Comparison of ENCODE assay signal across 8 cellular contexts in the genomic region with DNA sequence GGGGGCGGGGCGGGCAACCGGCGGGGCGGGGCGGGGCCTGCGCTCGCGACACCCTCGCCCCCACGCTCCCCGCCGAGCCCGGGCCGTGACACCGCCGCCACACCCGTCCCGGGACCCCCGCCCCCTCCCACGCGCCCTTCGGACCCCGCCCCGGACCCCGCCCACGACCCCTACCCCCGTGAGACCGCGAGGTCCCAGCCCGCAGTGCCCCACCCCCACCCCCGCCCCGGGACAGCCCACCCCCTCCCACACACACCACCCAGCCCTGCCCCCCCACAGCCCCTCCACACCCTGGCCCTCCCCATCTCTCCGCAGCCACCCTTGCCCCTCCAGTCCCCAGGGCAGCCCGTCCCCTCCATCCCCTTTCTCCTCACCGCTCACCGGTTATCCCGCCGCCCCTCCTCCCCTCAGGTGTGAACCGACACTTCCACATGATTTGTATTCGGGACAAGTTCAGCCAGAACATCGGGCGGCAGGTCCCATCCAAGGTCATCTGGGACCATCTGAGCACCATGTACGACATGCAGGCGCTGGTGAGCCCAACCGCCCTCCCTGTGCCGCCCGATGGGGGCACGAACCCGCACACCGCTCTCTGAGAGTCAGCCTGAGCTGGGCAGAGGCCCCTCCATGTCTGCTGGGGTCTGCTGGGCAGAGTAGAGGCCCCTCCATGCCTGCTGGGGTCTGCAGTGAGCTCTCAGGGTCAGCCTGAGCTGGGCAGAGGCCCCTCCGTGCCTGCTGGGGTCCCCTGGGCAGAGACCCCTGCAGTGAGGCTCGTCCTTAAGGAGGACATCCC. TPM values are rescaled to one million over a fixed set of nuclear protein-coding genes. Genes with fewer than 3 reads are reported as not detected.
DNase-seq lines count a peak whose midpoint lies in the region; ATAC-seq and TF ChIP-seq lines count a peak whose summit lies in the region.

No MANE protein-coding gene starts in this region.

- peaks cover 29% of the 10 kb centered on the region for H3K4me1 Mint-ChIP-seq in HFFc6 (ENCODE audit: low read depth)
- H3K4me1 Mint-ChIP-seq in activated naive CD8-positive, alpha-beta T cell (ENCODE audit: low read depth) = peaks cover 28% of the 10 kb centered on the region
- H3K4me1 Mint-ChIP-seq in stimulated activated effector memory CD8-positive, alpha-beta T cell treated with anti-CD3 and anti-CD28 coated beads, Interleukin-12 subunit alpha, Interleukin-12 subunit beta, amount 100 ng/mL, for 72 hours = peaks cover 35% of the 10 kb centered on the region

- no peak overlapping the region for H3K27ac Mint-ChIP-seq in HFFc6
- H3K27ac Mint-ChIP-seq in activated naive CD8-positive, alpha-beta T cell = peak overlapping the region; percentile 79
- H3K27ac Mint-ChIP-seq in stimulated activated effector memory CD8-positive, alpha-beta T cell treated with anti-CD3 and anti-CD28 coated beads, Interleukin-12 subunit alpha, Interleukin-12 subunit beta, amount 100 ng/mL, for 72 hours = peak overlapping the region; percentile 76

- peaks cover 2% of the 10 kb centered on the region for H3K27me3 ChIP-seq in iPS-15b (ENCODE audit: control insufficient read depth, insufficient read depth, low read length)

- peak overlapping the region; percentile 83 for H3K4me3 Mint-ChIP-seq in HFFc6
- H3K4me3 Mint-ChIP-seq in activated naive CD8-positive, alpha-beta T cell = peak overlapping the region; percentile 78
- peak overlapping the region; percentile 80 for H3K4me3 Mint-ChIP-seq in stimulated activated effector memory CD8-positive, alpha-beta T cell treated with anti-CD3 and anti-CD28 coated beads, Interleukin-12 subunit alpha, Interleukin-12 subunit beta, amount 100 ng/mL, for 72 hours

- H3K4me3 ChIP-seq in iPS-15b (ENCODE audit: low read depth, low read length) = peak overlapping the region; percentile 48

- peaks cover 2% of the 10 kb centered on the region; the same call in 1 of the 2 replicates for H3K27me3 Mint-ChIP-seq in HFFc6 (ENCODE audit: insufficient read depth)
- no peaks in the 10 kb centered on the region for H3K27me3 Mint-ChIP-seq in activated naive CD8-positive, alpha-beta T cell

- no peak for TF ChIP-seq CTCF in HFFc6 (IDR thresholded peaks at IDR 0.05)

- H3K4me1 ChIP-seq in iPS-15b (ENCODE audit: control insufficient read depth, insufficient read depth, low read length) = no peaks in the 10 kb centered on the region

- no peaks in the 10 kb centered on the region for H3K9me3 ChIP-seq in iPS-15b (ENCODE audit: control insufficient read depth, insufficient read depth, low read length)

- DNase-seq in HFFc6 = no peak
- DNase-seq in stimulated activated effector memory CD8-positive, alpha-beta T cell treated with anti-CD3 and anti-CD28 coated beads, Interleukin-12 subunit alpha, Interleukin-12 subunit beta, amount 100 ng/mL, for 72 hours (ENCODE audit: low spot score in 2 of 2) = no peak
- DNase-seq in inferior parietal cortex (ENCODE audit: extremely low spot score) = no peak
- no peak for DNase-seq in SKM-1 (lab: John Stamatoyannopoulos, UW; ENCODE audit: unreplicated experiment)
- no peak for DNase-seq in activated CD4-positive, alpha-beta T cell treated with anti-CD3 and anti-CD28 coated beads for 4 hours

- H3K9me3 Mint-ChIP-seq in HFFc6 = no peaks in the 10 kb centered on the region
- H3K9me3 Mint-ChIP-seq in activated naive CD8-positive, alpha-beta T cell (ENCODE audit: low read depth) = no peaks in the 10 kb centered on the region
- no peaks in the 10 kb centered on the region for H3K9me3 Mint-ChIP-seq in stimulated activated effector memory CD8-positive, alpha-beta T cell treated with anti-CD3 and anti-CD28 coated beads, Interleukin-12 subunit alpha, Interleukin-12 subunit beta, amount 100 ng/mL, for 72 hours

- H3K36me3 Mint-ChIP-seq in HFFc6 (ENCODE audit: low read depth) = peaks cover 14% of the 10 kb centered on the region
- no peaks in the 10 kb centered on the region for H3K36me3 Mint-ChIP-seq in activated naive CD8-positive, alpha-beta T cell
- peaks cover 72% of the 10 kb centered on the region for H3K36me3 Mint-ChIP-seq in stimulated activated effector memory CD8-positive, alpha-beta T cell treated with anti-CD3 and anti-CD28 coated beads, Interleukin-12 subunit alpha, Interleukin-12 subunit beta, amount 100 ng/mL, for 72 hours

- no peak overlapping the region for H3K9ac ChIP-seq in iPS-15b (ENCODE audit: low read depth, low read length)

- H3K36me3 ChIP-seq in iPS-15b (ENCODE audit: control insufficient read depth, insufficient read depth, low read length) = peaks cover 22% of the 10 kb centered on the region

- no peak for ATAC-seq in stimulated activated effector memory CD8-positive, alpha-beta T cell treated with anti-CD3 and anti-CD28 coated beads, Interleukin-12 subunit alpha, Interleukin-12 subunit beta, amount 100 ng/mL, for 72 hours
- ATAC-seq in GM19395 (IDR thresholded peaks at IDR 0.05; ENCODE audit: unreplicated experiment) = no peak

RNA-seq across cellular contexts. Expression of a gene that starts 0.6 kb away (rescaled TPM):
- 10 to 100 TPM; 14.9 to 17.8 (median 16.6) TPM for total RNA-seq in HFFc6 (2021; fragmentation: NEBNext Ultra II Directional; extraction: Animal tissue kit (Norgen Biotek cat#: 25700))

RNA-seq across cellular contexts. Expression of a gene that starts 7.7 kb away (rescaled TPM):
- 10 to 100 TPM; 37.8 to 42.2 (median 39.0) TPM for total RNA-seq in HFFc6 (2021; fragmentation: NEBNext Ultra II Directional; extraction: Animal tissue kit (Norgen Biotek cat#: 25700))

RNA-seq across cellular contexts. Expression of a gene that starts 20.0 kb away (rescaled TPM):
- total RNA-seq in HFFc6 (2021; fragmentation: NEBNext Ultra II Directional; extraction: Animal tissue kit (Norgen Biotek cat#: 25700)) = under 1 TPM in 3 of 6 experiments, not detected in 3; 0.07 to 0.34 (median 0.09) TPM
